In genomic region chr9:131739192-131739961, GRCh38 we compare ENCODE assay signal across 8 cellular contexts. TPM values are rescaled to one million over a fixed set of nuclear protein-coding genes. Genes with fewer than 3 reads are reported as not detected.
DNase-seq lines count a peak whose midpoint lies in the region; ATAC-seq and TF ChIP-seq lines count a peak whose summit lies in the region.

No MANE protein-coding gene starts in this region.

- peak overlapping the region; percentile 71 to 93 (median 86) for H3K4me3 ChIP-seq in BLaER1 treated with 17β-estradiol and CSF1 and Interleukin-3, amounts not matched to agents 10 nM and 100 nM
- peak overlapping the region; percentile 68 for H3K4me3 ChIP-seq in Karpas-422 (ENCODE audit: low read length)
- peak overlapping the region; percentile 48 to 84 (median 80) for H3K4me3 ChIP-seq in fibroblast of lung (replicated peaks in 1 of 4; ENCODE audit: control extremely low read depth in 1 of 4, insufficient read depth in 1 of 4, low read depth in 3 of 4, low read length in 4 of 4)
- H3K4me3 ChIP-seq in aorta (ENCODE audit: low read length in 2 of 2): peak overlapping the region; percentile 91 to 97

- H3K4me3 Mint-ChIP-seq in activated T-cell treated with anti-CD3 and anti-CD28 coated beads, Interleukin-2, amount 50 U/mL, for 4 hours: peak overlapping the region; percentile 89
- peak overlapping the region; percentile 88 to 92 (median 90) for H3K4me3 Mint-ChIP-seq in nephron

- peaks cover 58 to 82% (median 75%) of the 10 kb centered on the region in 10 experiments for H3K4me1 ChIP-seq in BLaER1 treated with 17β-estradiol and CSF1 and Interleukin-3, amounts not matched to agents 10 nM and 100 nM
- peaks cover 15% of the 10 kb centered on the region for H3K4me1 ChIP-seq in Karpas-422 (ENCODE audit: low read length)
- H3K4me1 ChIP-seq in fibroblast of lung (ENCODE audit: control insufficient read depth, extremely low read depth, insufficient read depth, low read length): peaks cover 6% of the 10 kb centered on the region
- peaks cover 0 to 3% of the 10 kb centered on the region in 2 donors for H3K4me1 ChIP-seq in aorta (ENCODE audit: control insufficient read depth in 1 of 2, insufficient read depth in 2 of 2, low read length in 2 of 2)

- H3K27ac ChIP-seq in BLaER1 treated with 17β-estradiol and CSF1 and Interleukin-3, amounts not matched to agents 10 nM and 100 nM: peak overlapping the region; percentile 94 to 99 (median 97)
- H3K27ac ChIP-seq in Karpas-422 (ENCODE audit: low read length) (no peak overlapping the region), fibroblast of lung (ENCODE audit: insufficient read depth, low read length) (peak overlapping the region; percentile 58), aorta (ENCODE audit: low read depth in 1 of 2, low read length in 2 of 2) (peak overlapping the region; percentile 52 to 61)

- peaks cover 0 to 20% (median 0%) of the 10 kb centered on the region in 11 experiments; a peak in 5 of 22 replicates for H3K36me3 ChIP-seq in BLaER1 treated with 17β-estradiol and CSF1 and Interleukin-3, amounts not matched to agents 10 nM and 100 nM
- H3K36me3 ChIP-seq in Karpas-422 (ENCODE audit: insufficient read depth, low read length): no peaks in the 10 kb centered on the region
- no peaks in the 10 kb centered on the region for H3K36me3 ChIP-seq in fibroblast of lung (ENCODE audit: control insufficient read depth, insufficient read depth, low read length)
- no peaks in the 10 kb centered on the region for H3K36me3 ChIP-seq in aorta (ENCODE audit: control insufficient read depth in 1 of 2, insufficient read depth in 2 of 2, low read length in 1 of 2)

- DNase-seq in Karpas-422 (peak; percentile 72), fibroblast of lung (ENCODE audit: low read depth in 2 of 2) (peak in 1 of 2 donors; percentile 28), aorta (peak; percentile 63 to 86), G401 (ENCODE audit: low spot score) (no peak)
- peak; percentile 42 for DNase-seq in activated T-cell treated with anti-CD3 and anti-CD28 coated beads, Interleukin-2, amount 50 U/mL, for 4 hours

- H3K9ac ChIP-seq in BLaER1 treated with 17β-estradiol and CSF1 and Interleukin-3, amounts not matched to agents 10 nM and 100 nM: peak overlapping the region; percentile 96 to 99 (median 98)
- peak overlapping the region; percentile 65 for H3K9ac ChIP-seq in Karpas-422 (ENCODE audit: low read length)
- H3K9ac ChIP-seq in fibroblast of lung (ENCODE audit: insufficient read depth, low read length): peak overlapping the region; percentile 85

- peaks cover 58% of the 10 kb centered on the region for H3K4me1 Mint-ChIP-seq in activated T-cell treated with anti-CD3 and anti-CD28 coated beads, Interleukin-2, amount 50 U/mL, for 4 hours (ENCODE audit: low read depth)
- peaks cover 39% of the 10 kb centered on the region for H3K4me1 Mint-ChIP-seq in nephron

- peak overlapping the region; percentile 91 to 99 (median 96) for H3K4me2 ChIP-seq in BLaER1 treated with 17β-estradiol and CSF1 and Interleukin-3, amounts not matched to agents 10 nM and 100 nM
- H3K4me2 ChIP-seq in Karpas-422 (ENCODE audit: low read depth, low read length, poor library complexity, severe bottlenecking) (peak overlapping the region; percentile 90), fibroblast of lung (ENCODE audit: extremely low read depth, insufficient read depth, low read length) (peak overlapping the region; percentile 98)

- H3K27me3 ChIP-seq in BLaER1 treated with 17β-estradiol and CSF1 and Interleukin-3, amounts not matched to agents 10 nM and 100 nM: no peaks in the 10 kb centered on the region
- no peaks in the 10 kb centered on the region for H3K27me3 ChIP-seq in Karpas-422 (ENCODE audit: low read length)
- peaks cover 3% of the 10 kb centered on the region for H3K27me3 ChIP-seq in fibroblast of lung (ENCODE audit: control insufficient read depth, insufficient read depth, low read length)
- H3K27me3 ChIP-seq in aorta (ENCODE audit: control insufficient read depth in 1 of 2, insufficient read depth in 2 of 2, low read length in 1 of 2): no peaks in the 10 kb centered on the region

- no peaks in the 10 kb centered on the region for H3K9me3 Mint-ChIP-seq in activated T-cell treated with anti-CD3 and anti-CD28 coated beads, Interleukin-2, amount 50 U/mL, for 4 hours
- no peaks in the 10 kb centered on the region for H3K9me3 Mint-ChIP-seq in nephron

- intact Hi-C loops in aorta (cut with DNase I): loop anchor here (5.0 kb wide), 2 partner anchors 62 to 132 kb away; no protein-coding TSS in a partner anchor

- H3K9me3 ChIP-seq in BLaER1 treated with 17β-estradiol and CSF1 and Interleukin-3, amounts not matched to agents 10 nM and 100 nM (replicated peaks in 1 of 11): no peaks in the 10 kb centered on the region
- H3K9me3 ChIP-seq in Karpas-422 (ENCODE audit: low read length) (no peaks in the 10 kb centered on the region), fibroblast of lung (ENCODE audit: control insufficient read depth, insufficient read depth, low read depth, low read length) (no peaks in the 10 kb centered on the region), aorta (ENCODE audit: control insufficient read depth, low read length) (no peaks in the 10 kb centered on the region)

- peak overlapping the region; percentile 65 to 94 (median 92) for H3K27ac Mint-ChIP-seq in nephron

- peak; percentile 26 for ATAC-seq in GM19467 (IDR thresholded peaks at IDR 0.05; ENCODE audit: unreplicated experiment)
- peak; percentile 46 to 49 for ATAC-seq in activated T-cell treated with anti-CD3 and anti-CD28 coated beads, Interleukin-2, amount 50 U/mL, for 4 hours
- peak; percentile 31 for ATAC-seq in aorta (ENCODE audit: low FRiP score)

- H2AFZ ChIP-seq in Karpas-422 (ENCODE audit: low read length) (no peak overlapping the region), fibroblast of lung (ENCODE audit: low read length) (peak overlapping the region; percentile 9)

- in situ Hi-C loops in G401 (cut with HindIII; ENCODE audit: low sequenced_read_pairs): no loop called here

- H3K79me2 ChIP-seq in Karpas-422 (ENCODE audit: low read length): no peaks in the 10 kb centered on the region
- H3K79me2 ChIP-seq in fibroblast of lung (ENCODE audit: control insufficient read depth, insufficient read depth, low read length): peaks cover 39% of the 10 kb centered on the region

- 1% methylated on average over 55 to 96 of the region's 96 CpGs for WGBS in aorta, 2 donors

- peaks cover 10% of the 10 kb centered on the region for H3K36me3 Mint-ChIP-seq in activated T-cell treated with anti-CD3 and anti-CD28 coated beads, Interleukin-2, amount 50 U/mL, for 4 hours (ENCODE audit: insufficient read depth)
- peaks cover 8% of the 10 kb centered on the region for H3K36me3 Mint-ChIP-seq in nephron (ENCODE audit: low read depth)

- H3K27me3 Mint-ChIP-seq in activated T-cell treated with anti-CD3 and anti-CD28 coated beads, Interleukin-2, amount 50 U/mL, for 4 hours (ENCODE audit: low read depth): no peaks in the 10 kb centered on the region
- peaks cover 3% of the 10 kb centered on the region for H3K27me3 Mint-ChIP-seq in nephron (ENCODE audit: low read depth)

- H3K9me2 ChIP-seq in Karpas-422 (replicated peaks; ENCODE audit: insufficient read depth, low read length): no peaks in the 10 kb centered on the region

- peaks cover 7 to 46% (median 28%) of the 10 kb centered on the region in 11 experiments; a peak in 14 of 22 replicates for H4K20me1 ChIP-seq in BLaER1 treated with 17β-estradiol and CSF1 and Interleukin-3, amounts not matched to agents 10 nM and 100 nM
- H4K20me1 ChIP-seq in Karpas-422 (ENCODE audit: insufficient read depth, low read depth, low read length): peaks cover 35% of the 10 kb centered on the region
- no peaks in the 10 kb centered on the region for H4K20me1 ChIP-seq in fibroblast of lung (ENCODE audit: control insufficient read depth, extremely low read depth, insufficient read depth, low read length)

- no peak for TF ChIP-seq CTCF in fibroblast of lung (conservative IDR thresholded peaks at IDR 0.05 in 1 of 2, IDR thresholded peaks at IDR 0.05 in 1 of 2; ENCODE audit: low read depth in 1 of 2, low read length in 2 of 2)
- no peak for TF ChIP-seq CTCF in nephron (IDR thresholded peaks at IDR 0.05; ENCODE audit: unreplicated experiment in 3 of 3)

RNA-seq across cellular contexts. Expression of gene RAPGEF1, which starts 0.5 kb away (rescaled TPM):
- total RNA-seq in Karpas-422 (2014; rRNA removed; shearing (Covaris generic); ENCODE audit: low replicate concordance): 6.1 and 9.6 TPM in 2 replicates
- total RNA-seq in activated T-cell treated with anti-CD3 and anti-CD28 coated beads, Interleukin-2, amount 50 U/mL, for 4 hours: 100 to 1,000 TPM; 106 to 120 (median 111) TPM
- total RNA-seq in fibroblast of lung (27.5 and 42.8 TPM in 2 replicates), aorta (10 to 100 TPM; 85.9 to 93.2 TPM)
- polyA plus RNA-seq in fibroblast of lung (33.3 and 37.0 TPM in 2 replicates), aorta (10 to 100 TPM; 17.5 to 23.4 TPM)
- 33.7 and 34.4 TPM in 2 replicates for polyA plus RNA-seq in fibroblast of lung (2012)
- polyA minus RNA-seq in fibroblast of lung (ENCODE audit: low replicate concordance): 64.7 and 74.7 TPM in 2 replicates
- 31.0 and 40.8 TPM in 2 replicates for total RNA-seq in G401 (2014; rRNA removed; shearing (Covaris generic))
